Comparison of ENCODE assay signal across 8 cellular contexts in the genomic region with DNA sequence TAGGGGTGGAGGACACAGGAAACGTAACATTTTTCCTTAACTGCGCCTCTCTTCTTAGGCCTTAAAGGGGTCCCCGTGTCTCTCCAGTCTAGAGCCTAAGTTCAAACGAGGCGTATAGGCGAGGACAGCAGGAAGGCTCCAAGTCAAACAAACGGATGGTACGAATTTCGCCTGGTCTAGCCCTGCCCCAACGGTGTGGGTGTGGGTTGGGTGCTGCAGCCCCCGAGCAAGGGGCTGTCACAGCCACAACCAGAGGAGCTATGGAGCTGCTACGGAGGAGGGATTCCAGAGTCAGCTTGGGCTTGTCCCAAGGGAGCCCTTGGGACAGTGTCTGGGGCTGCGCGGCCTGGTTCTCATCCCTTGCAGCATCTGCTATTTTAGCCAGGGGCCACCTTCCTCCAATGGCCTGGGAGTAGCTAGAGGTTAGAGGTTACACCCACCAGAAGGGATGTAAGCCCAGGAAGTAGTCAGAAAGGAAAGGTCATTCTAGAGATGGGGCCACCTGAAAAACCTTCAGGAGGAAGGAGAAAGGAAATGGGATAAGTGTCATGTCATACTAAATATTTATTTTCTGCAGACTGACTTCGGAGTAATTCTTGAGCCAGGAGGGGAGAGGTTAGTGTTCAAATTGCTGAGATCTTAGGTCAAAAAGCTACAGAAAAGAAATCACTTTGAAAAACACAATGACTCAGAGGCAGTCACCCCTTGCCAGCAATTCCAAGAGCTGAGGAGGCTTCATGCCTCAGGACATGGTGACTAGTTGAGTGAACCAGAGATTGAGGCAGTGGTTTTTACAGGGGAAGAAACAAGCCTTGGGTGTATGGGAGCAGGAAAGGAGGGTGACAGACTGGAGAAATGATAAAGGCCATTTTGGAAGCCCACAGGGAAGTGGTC. TPM values are rescaled to one million over a fixed set of nuclear protein-coding genes. Genes with fewer than 3 reads are reported as not detected.
A peak's percentile ranks its signal among the peaks of the same experiment; 100 is the strongest.
DNase-seq lines count a peak whose midpoint lies in the region; ATAC-seq and TF ChIP-seq lines count a peak whose summit lies in the region.

No MANE protein-coding gene starts in this region.

- no peaks in the 10 kb centered on the region for H3K9me3 ChIP-seq in H9 (ENCODE audit: control insufficient read depth, low read depth, low read length)

- peak overlapping the region; percentile 77 for H3K4me2 ChIP-seq in H9 (ENCODE audit: insufficient read depth, insufficient read length, low read length)

- no peak overlapping the region for H2BK12ac ChIP-seq in H9 (ENCODE audit: insufficient read length, low read depth, low read length)

- H3K27ac ChIP-seq in H9 (ENCODE audit: insufficient read length, low read depth, low read length): no peak overlapping the region

- H3K79me2 ChIP-seq in H9 (ENCODE audit: insufficient read depth, low read length): no peaks in the 10 kb centered on the region

- H4K20me1 ChIP-seq in H9 (ENCODE audit: control insufficient read depth, insufficient read depth, insufficient read length): no peaks in the 10 kb centered on the region

- H3K27me3 Mint-ChIP-seq in H9 (ENCODE audit: low read depth): peaks cover 37% of the 10 kb centered on the region

- H2BK20ac ChIP-seq in H9 (ENCODE audit: low read depth, low read length, poor library complexity, severe bottlenecking): no peak overlapping the region

- H3K56ac ChIP-seq in H9 (ENCODE audit: insufficient read length, low read depth, low read length): no peak overlapping the region

- no peak overlapping the region for H4K8ac ChIP-seq in H9 (replicated peaks; ENCODE audit: insufficient read length, low read depth, low read length)

- peak overlapping the region; percentile 58 for H3K9ac ChIP-seq in H9 (ENCODE audit: extremely low read depth, insufficient read length, low read length)

- H3K4me1 Mint-ChIP-seq in H9: peaks cover 20 to 22% of the 10 kb centered on the region in 2 experiments

- H4K5ac ChIP-seq in H9 (ENCODE audit: insufficient read length, low read depth, low read length): no peak overlapping the region

- peak overlapping the region; percentile 66 for H3K18ac ChIP-seq in H9 (ENCODE audit: insufficient read length, low read depth, low read length)

- no peak overlapping the region for H3K23ac ChIP-seq in H9 (ENCODE audit: insufficient read length, low read depth, low read length)

- no peak overlapping the region for H3K4ac ChIP-seq in H9 (ENCODE audit: low read depth, low read length)

- no peak overlapping the region for H2BK5ac ChIP-seq in H9 (ENCODE audit: insufficient read length, low read length)

- H4K91ac ChIP-seq in H9 (ENCODE audit: insufficient read length, low read depth, low read length): no peak overlapping the region

- no peaks in the 10 kb centered on the region; the same call in 1 of the 2 replicates for H3K4me1 ChIP-seq in H9 (ENCODE audit: insufficient read depth, low read length)

- no peak overlapping the region for H2BK120ac ChIP-seq in H9 (ENCODE audit: low read depth, low read length, poor library complexity, severe bottlenecking)

- H3K14ac ChIP-seq in H9 (ENCODE audit: insufficient read depth, low read length): peak overlapping the region; percentile 41

- peak overlapping the region; percentile 74 to 83 for H3K4me3 Mint-ChIP-seq in H9

- no peaks in the 10 kb centered on the region for H3K79me1 ChIP-seq in H9 (ENCODE audit: insufficient read depth, low read depth, low read length, poor library complexity, severe bottlenecking)

- H3K4me3 ChIP-seq in WI38 (ENCODE audit: low read depth, low read length) (peak overlapping the region; percentile 64), fibroblast of the aortic adventitia (ENCODE audit: low read depth, low read length) (peak overlapping the region; percentile 90)

- TF ChIP-seq CTCF in H9 (conservative IDR thresholded peaks at IDR 0.05): no peak
- TF ChIP-seq CTCF in WI38 (IDR thresholded peaks at IDR 0.05; ENCODE audit: low read depth, low read length): no peak
- TF ChIP-seq CTCF in fibroblast of the aortic adventitia (IDR thresholded peaks at IDR 0.05; ENCODE audit: insufficient read depth, low read length): no peak

- DNase-seq in AG20443 (ENCODE audit: low spot score): peak; percentile 69
- DNase-seq in H9: no peak
- peak; percentile 80 for DNase-seq in fibroblast of the aortic adventitia (ENCODE audit: low read depth)
- DNase-seq in non-pigmented ciliary epithelial cell (ENCODE audit: low read depth): peak; percentile 60

- peaks cover 17% of the 10 kb centered on the region for H3K23me2 ChIP-seq in H9 (ENCODE audit: insufficient read length, low read depth, low read length, poor library complexity, severe bottlenecking)

- peak overlapping the region in 2 of 3 experiments; percentile 57 to 76; a peak in 3 of 7 replicates for H3K27ac Mint-ChIP-seq in H9

- ATAC-seq in HG03442 (IDR thresholded peaks at IDR 0.05; ENCODE audit: unreplicated experiment) (no peak), HG03378 (IDR thresholded peaks at IDR 0.05; ENCODE audit: unreplicated experiment) (no peak), GM21529 (IDR thresholded peaks at IDR 0.05; ENCODE audit: unreplicated experiment) (no peak)

- H3K27me3 ChIP-seq in H9 (ENCODE audit: insufficient read depth, low read length): no peaks in the 10 kb centered on the region; the same call in 1 of the 2 replicates

- WGBS in H9 (ENCODE audit: extremely low coverage, insufficient read length, low lambda C conversion rate): no CpG with 5 or more reads among the region's 15 CpGs

- no peak overlapping the region for H3T11ph ChIP-seq in H9 (ENCODE audit: low read length)

- no peak overlapping the region for H2BK15ac ChIP-seq in H9 (ENCODE audit: low read depth, low read length)

- no peak overlapping the region for H2AFZ ChIP-seq in H9 (ENCODE audit: low read length)

- H3K9me3 Mint-ChIP-seq in H9: no peaks in the 10 kb centered on the region; a peak in 1 of 5 replicates

- H2AK5ac ChIP-seq in H9 (ENCODE audit: insufficient read length, low read length): no peak overlapping the region

- H3K36me3 Mint-ChIP-seq in H9 (ENCODE audit: insufficient read depth in 1 of 3, low read depth in 3 of 3): peaks cover 8 to 24% (median 20%) of the 10 kb centered on the region in 3 experiments; a peak in 6 of 7 replicates

RNA-seq across cellular contexts. Expression of gene VPS52, which starts 21.7 kb away (rescaled TPM):
- total RNA-seq in H9 (2021) (46.9 and 47.1 TPM in 2 replicates), fibroblast of the aortic adventitia (ENCODE audit: low replicate concordance) (21.6 and 40.5 TPM in 2 replicates)

RNA-seq across cellular contexts. Expression of gene RPS18, which starts 21.9 kb away (rescaled TPM):
- total RNA-seq in H9 (2021) (3,216 and 3,296 TPM in 2 replicates), fibroblast of the aortic adventitia (ENCODE audit: low replicate concordance) (1,533 and 4,237 TPM in 2 replicates)

RNA-seq across cellular contexts. Expression of gene B3GALT4, which starts 26.9 kb away (rescaled TPM):
- total RNA-seq in H9 (2021) (3.2 and 3.4 TPM in 2 replicates), fibroblast of the aortic adventitia (ENCODE audit: low replicate concordance) (3.3 and 8.7 TPM in 2 replicates)

RNA-seq across cellular contexts. Expression of gene WDR46, which starts 39.1 kb away (rescaled TPM):
- 99.2 and 110 TPM in 2 replicates for total RNA-seq in H9 (2021)
- 37.5 and 85.0 TPM in 2 replicates for total RNA-seq in fibroblast of the aortic adventitia (ENCODE audit: low replicate concordance)

RNA-seq across cellular contexts. Expression of gene PFDN6, which starts 39.4 kb away (rescaled TPM):
- total RNA-seq in H9 (2021): 85.8 and 90.7 TPM in 2 replicates
- 8.9 and 21.7 TPM in 2 replicates for total RNA-seq in fibroblast of the aortic adventitia (ENCODE audit: low replicate concordance)
